In the genomic region with DNA sequence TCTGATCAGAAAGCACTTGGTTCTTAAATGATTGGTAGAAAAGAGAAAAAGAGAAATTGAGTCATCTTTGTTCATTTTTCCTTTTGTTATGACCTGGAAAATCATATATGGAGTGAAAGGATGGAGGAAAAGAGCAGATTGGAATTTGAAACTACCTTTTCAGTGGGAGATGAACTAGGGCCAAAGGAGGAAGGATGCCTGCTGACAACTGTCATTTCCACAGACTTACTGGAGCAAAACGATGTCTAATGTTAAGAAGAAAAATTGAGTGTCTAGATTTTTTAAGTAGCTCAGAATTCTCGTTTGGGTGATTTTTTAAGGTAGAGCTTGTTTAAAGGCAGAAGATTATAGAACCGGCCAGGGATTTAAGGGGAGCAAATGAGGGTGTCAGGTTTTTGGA, we compare ENCODE assay signal across 20 cellular contexts.
"Had no signal": no experiment of that assay in that cellular context is flagged by ENCODE, and none has a peak within 500 bp of the region (broad histone marks: within the 10 kb centered on the region; RNA-seq: fewer than 3 reads in every experiment).

No MANE protein-coding gene starts in this region.

- H3K9me3 ChIP-seq: SJSA1 had no signal

- H3K36me3 ChIP-seq: SJSA1 had no signal

- H3K27me3 ChIP-seq: SJSA1 had no signal

- H3K4me3 ChIP-seq: SJSA1, SK-N-MC had no signal

- DNase-seq: KBM-7, MV-4-11, NCI-H1048, NCI-H1105 treated with DMSO at 0.1 percent for 48 hours, NCI-H1436, NCI-H187, NCI-H2029, NCI-H2081 treated with DMSO at 0.1 percent for 48 hours, NCI-H2171, NCI-H226, NCI-H446, NCI-H510A, NCI-H524 treated with DMSO at 0.1 percent for 48 hours, NCI-H69, NCI-H774, Right ventricle myocardium superior, RPMI8226, SIG-M5 had no signal

- H3K27ac ChIP-seq: SJSA1, SK-N-MC had no signal

- H3K4me1 ChIP-seq: SJSA1 had no signal
